In genomic region chr1:212482352-212483153, GRCh38 we compare ENCODE assay signal across 1 cellular context.
TF ChIP-seq lines count a peak whose summit lies in the region.

No MANE protein-coding gene starts in this region.

TF ChIP-seq in HepG2, 621 proteins besides CTCF, POLR2A, EP300 and RAD21 (continued from another document):
- TF ChIP-seq PAXIP1 (CRISPR knock-in tag; conservative IDR thresholded peaks at IDR 0.05), result no peak
- TF ChIP-seq PAF1 (CRISPR knock-in tag; IDR thresholded peaks at IDR 0.05), result no peak
- no peak for TF ChIP-seq XRCC5 (optimal IDR thresholded peaks at IDR 0.05; ENCODE audit: low read length)
- TF ChIP-seq TFAP4 (IDR thresholded peaks at IDR 0.05; ENCODE audit: borderline replicate concordance, low read depth), result no peak
- no peak for TF ChIP-seq PRMT3 (CRISPR knock-in tag; IDR thresholded peaks at IDR 0.05; ENCODE audit: borderline replicate concordance, low read depth)
- TF ChIP-seq POLR2G (IDR thresholded peaks at IDR 0.05; ENCODE audit: low read depth, low read length), result no peak
